8 cellular contexts compared by ENCODE assay signal in the genomic region with DNA sequence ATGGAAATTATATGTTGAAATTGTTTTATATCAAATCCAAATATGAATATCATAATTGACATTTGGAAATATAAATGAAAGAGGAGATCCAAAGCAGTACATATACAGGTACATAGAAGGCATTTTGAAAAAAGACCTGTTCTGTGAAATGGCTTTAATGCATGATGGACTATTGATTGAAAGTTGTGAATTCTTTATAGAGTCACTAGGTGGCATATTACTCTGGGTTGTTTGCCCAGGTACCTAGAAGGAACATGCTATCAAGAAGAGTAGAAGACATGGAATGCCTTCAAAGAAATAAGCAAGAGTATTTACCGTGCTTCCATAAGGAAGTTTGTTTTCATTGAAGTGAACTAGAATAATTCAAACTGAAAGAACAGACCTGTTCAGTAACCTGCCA.
DNase-seq lines count a peak whose midpoint lies in the region; ATAC-seq and TF ChIP-seq lines count a peak whose summit lies in the region.

No MANE protein-coding gene starts in this region.

- ATAC-seq in GM18511 (IDR thresholded peaks at IDR 0.05; ENCODE audit: unreplicated experiment) (peak; percentile 50), HG02885 (IDR thresholded peaks at IDR 0.05; ENCODE audit: poor library complexity, unreplicated experiment) (no peak), GM21619 (IDR thresholded peaks at IDR 0.05; ENCODE audit: unreplicated experiment) (no peak), GM19397 (IDR thresholded peaks at IDR 0.05; ENCODE audit: unreplicated experiment) (no peak)

- H3K4me3 ChIP-seq in fibroblast of mammary gland (ENCODE audit: control insufficient read depth, low read depth, low read length), result no peak overlapping the region

- peak; percentile 76 for TF ChIP-seq CTCF in 22Rv1 (IDR thresholded peaks at IDR 0.05)
- peak; percentile 32 for TF ChIP-seq CTCF in fibroblast of mammary gland (conservative IDR thresholded peaks at IDR 0.05; ENCODE audit: control insufficient read depth, insufficient read depth, low read depth, low read length)

- DNase-seq in NCI-H226 (peak; percentile 23), fibroblast of mammary gland (ENCODE audit: low read depth) (peak; percentile 27)
- no peak for DNase-seq in activated naive CD4-positive, alpha-beta T cell (lab: John Stamatoyannopoulos, UW)

- no peak overlapping the region for H3K27ac ChIP-seq in 22Rv1

Comparison
In these comparisons a context has a peak if more than half of its experiments do, and no peak if none do; other contexts are left out.
1. DNase-seq: peak in NCI-H226 (single experiment) and fibroblast of mammary gland (single experiment); none in activated naive CD4-positive, alpha-beta T cell (0 of 4).